8 cellular contexts compared by ENCODE assay signal in genomic region chr12:111766608-111767361, GRCh38. TPM values are rescaled to one million over a fixed set of nuclear protein-coding genes. Genes with fewer than 3 reads are reported as not detected.
A peak's percentile ranks its signal among the peaks of the same experiment; 100 is the strongest.
DNase-seq lines count a peak whose midpoint lies in the region; ATAC-seq and TF ChIP-seq lines count a peak whose summit lies in the region.

TSS of gene ALDH2 (plus strand) at chr12:111766933. CDS start at chr12:111766983, 50 bp downstream.

- H3K27ac Mint-ChIP-seq in activated T-helper 1 cell treated with anti-CD3 and anti-CD28 coated beads, Interleukin-12 subunit alpha, Interleukin-12 subunit beta, Interleukin-2, Interleukin-4 antibody, amounts not matched to agents 30 ng/mL and 10 ng/mL and 1 ng/mL, durations not matched to agents 14 hours and 24 hours and 36 hours: no peak within 1 kb of the TSS
- peak within 1 kb of the TSS in 4 of 6 donors; percentile 85 to 96 (median 88) for H3K27ac Mint-ChIP-seq in naive B cell

- ATAC-seq in GM21381 (IDR thresholded peaks at IDR 0.05; ENCODE audit: unreplicated experiment) (peak; percentile 52), naive B cell (ENCODE audit: low read depth in 2 of 2) (peak; percentile 58 to 60), HG02938 (IDR thresholded peaks at IDR 0.05; ENCODE audit: unreplicated experiment) (no peak)

- TF ChIP-seq CTCF in C4-2B (conservative IDR thresholded peaks at IDR 0.05) (no peak), fibroblast of mammary gland (conservative IDR thresholded peaks at IDR 0.05; ENCODE audit: control insufficient read depth, insufficient read depth, low read depth, low read length) (no peak)

- peaks cover 19% of the 10 kb centered on the region for H3K4me1 Mint-ChIP-seq in activated T-helper 1 cell treated with anti-CD3 and anti-CD28 coated beads, Interleukin-12 subunit alpha, Interleukin-12 subunit beta, Interleukin-2, Interleukin-4 antibody, amounts not matched to agents 30 ng/mL and 10 ng/mL and 1 ng/mL, durations not matched to agents 14 hours and 24 hours and 36 hours (ENCODE audit: low read depth)
- H3K4me1 Mint-ChIP-seq in naive B cell: peaks cover 41 to 60% (median 58%) of the 10 kb centered on the region in 3 donors

- peaks cover 30% of the 10 kb centered on the region for H3K27me3 Mint-ChIP-seq in activated T-helper 1 cell treated with anti-CD3 and anti-CD28 coated beads, Interleukin-12 subunit alpha, Interleukin-12 subunit beta, Interleukin-2, Interleukin-4 antibody, amounts not matched to agents 30 ng/mL and 10 ng/mL and 1 ng/mL, durations not matched to agents 14 hours and 24 hours and 36 hours (ENCODE audit: insufficient read depth)
- H3K27me3 Mint-ChIP-seq in naive B cell: no peaks in the 10 kb centered on the region

- H3K4me3 ChIP-seq in fibroblast of mammary gland (ENCODE audit: control insufficient read depth, low read depth, low read length): peak within 1 kb of the TSS; percentile 68

- H3K27ac ChIP-seq in C4-2B (peak within 1 kb of the TSS; percentile 60), temporal lobe (ENCODE audit: low read depth, low read length) (peak within 1 kb of the TSS; percentile 38)

- H3K4me3 Mint-ChIP-seq in activated T-helper 1 cell treated with anti-CD3 and anti-CD28 coated beads, Interleukin-12 subunit alpha, Interleukin-12 subunit beta, Interleukin-2, Interleukin-4 antibody, amounts not matched to agents 30 ng/mL and 10 ng/mL and 1 ng/mL, durations not matched to agents 14 hours and 24 hours and 36 hours: peak within 1 kb of the TSS; percentile 70
- peak within 1 kb of the TSS; percentile 71 to 97 (median 92) for H3K4me3 Mint-ChIP-seq in naive B cell

- DNase-seq in NCI-H2227 treated with DMSO at 0.1 percent for 48 hours (lab: John Stamatoyannopoulos, UW): peak; percentile 55
- DNase-seq in activated T-helper 1 cell treated with anti-CD3 and anti-CD28 coated beads, Interleukin-12 subunit alpha, Interleukin-12 subunit beta, Interleukin-2, Interleukin-4 antibody, amounts not matched to agents 30 ng/mL and 10 ng/mL and 1 ng/mL, durations not matched to agents 14 hours and 24 hours and 36 hours (ENCODE audit: low spot score): no peak
- no peak for DNase-seq in fibroblast of mammary gland (ENCODE audit: low read depth)
- peak; percentile 47 for DNase-seq in naive B cell

- H3K9me3 Mint-ChIP-seq in activated T-helper 1 cell treated with anti-CD3 and anti-CD28 coated beads, Interleukin-12 subunit alpha, Interleukin-12 subunit beta, Interleukin-2, Interleukin-4 antibody, amounts not matched to agents 30 ng/mL and 10 ng/mL and 1 ng/mL, durations not matched to agents 14 hours and 24 hours and 36 hours: no peaks in the 10 kb centered on the region
- H3K9me3 Mint-ChIP-seq in naive B cell: no peaks in the 10 kb centered on the region

- intact Hi-C loops in activated T-helper 1 cell treated with anti-CD3 and anti-CD28 coated beads, Interleukin-12 subunit alpha, Interleukin-12 subunit beta, Interleukin-2, Interleukin-4 antibody, amounts not matched to agents 30 ng/mL and 10 ng/mL and 1 ng/mL, durations not matched to agents 14 hours and 24 hours and 36 hours (cut with micrococcal nuclease): no loop called here

- peaks cover 5% of the 10 kb centered on the region for H3K36me3 Mint-ChIP-seq in activated T-helper 1 cell treated with anti-CD3 and anti-CD28 coated beads, Interleukin-12 subunit alpha, Interleukin-12 subunit beta, Interleukin-2, Interleukin-4 antibody, amounts not matched to agents 30 ng/mL and 10 ng/mL and 1 ng/mL, durations not matched to agents 14 hours and 24 hours and 36 hours (ENCODE audit: low read depth)
- H3K36me3 Mint-ChIP-seq in naive B cell: peaks cover 0 to 4% of the 10 kb centered on the region in 2 donors

RNA-seq across cellular contexts. Expression of gene ALDH2, which starts in this region (rescaled TPM):
- total RNA-seq in activated T-helper 1 cell treated with anti-CD3 and anti-CD28 coated beads, Interleukin-12 subunit alpha, Interleukin-12 subunit beta, Interleukin-2, Interleukin-4 antibody, amounts not matched to agents 30 ng/mL and 10 ng/mL and 1 ng/mL, durations not matched to agents 14 hours and 24 hours and 36 hours: 0.15 and 0.44 TPM in 2 replicates
- 10 to 100 TPM; 11.5 to 16.9 (median 13.2) TPM for polyA plus RNA-seq in naive B cell (ENCODE audit: low read depth in 6 of 6)
- total RNA-seq in temporal lobe: 11.1 TPM

Comparison
In these comparisons a context has a peak if more than half of its experiments do, and no peak if none do; other contexts are left out.
1. DNase-seq: peak in NCI-H2227 treated with DMSO at 0.1 percent for 48 hours (single experiment) and naive B cell (single experiment); none in activated T-helper 1 cell treated with anti-CD3 and anti-CD28 coated beads, Interleukin-12 subunit alpha, Interleukin-12 subunit beta, Interleukin-2, Interleukin-4 antibody, amounts not matched to agents 30 ng/mL and 10 ng/mL and 1 ng/mL, durations not matched to agents 14 hours and 24 hours and 36 hours (single experiment) and fibroblast of mammary gland (single experiment).